1 cellular context compared by ENCODE assay signal in genomic region chr4:48779998-48780866, GRCh38.
TF ChIP-seq lines count a peak whose summit lies in the region.

FRYL (minus strand) TSS chr4:48780279; CDS start chr4:48634410, 145,869 bp downstream.

TF ChIP-seq in K562, 482 proteins besides CTCF, POLR2A, EP300 and RAD21 (continued from another document and continues in another):
- TF ChIP-seq MNT (conservative IDR thresholded peaks at IDR 0.05), result peak; percentile 36 to 49; a peak in 1 of 4 replicates
- TF ChIP-seq TCF3 (CRISPR knock-in tag; IDR thresholded peaks at IDR 0.05), result 0 out of 2 replicates have a peak, but pooled peaks have one; percentile 8
- peak; percentile 85 for TF ChIP-seq KDM5B (IDR thresholded peaks at IDR 0.05; ENCODE audit: insufficient replicate concordance, low read depth, low read length)
- no peak for TF ChIP-seq PHTF2 (CRISPR knock-in tag; IDR thresholded peaks at IDR 0.05)
- TF ChIP-seq SMAD1 (IDR thresholded peaks at IDR 0.05; ENCODE audit: low read depth, low read length, partially characterized antibody), result peak; percentile 68
- TF ChIP-seq ATF1 (CRISPR knock-in tag; IDR thresholded peaks at IDR 0.05), result no peak
- peak; percentile 69 for TF ChIP-seq ATF1 (tag; IDR thresholded peaks at IDR 0.05)
- no peak for TF ChIP-seq ETV6 (IDR thresholded peaks at IDR 0.05; ENCODE audit: borderline replicate concordance in 1 of 2, low read depth in 2 of 2, low read length in 1 of 2)
- TF ChIP-seq ETV6 (CRISPR knock-in tag; IDR thresholded peaks at IDR 0.05; ENCODE audit: borderline replicate concordance), result no peak
- no peak for TF ChIP-seq PREB (CRISPR knock-in tag; IDR thresholded peaks at IDR 0.05)
- TF ChIP-seq E4F1 (CRISPR knock-in tag; IDR thresholded peaks at IDR 0.05; ENCODE audit: borderline replicate concordance), result no peak
- peak; percentile 97 for TF ChIP-seq ZSCAN29 (IDR thresholded peaks at IDR 0.05)
- no peak for TF ChIP-seq NR0B1 (IDR thresholded peaks at IDR 0.05; ENCODE audit: partially characterized antibody)
- TF ChIP-seq HCFC1 (IDR thresholded peaks at IDR 0.05; ENCODE audit: low read depth, low read length), result no peak
- TF ChIP-seq SMARCE1 (IDR thresholded peaks at IDR 0.05), result no peak
- no peak for TF ChIP-seq E2F1 (CRISPR knock-in tag; IDR thresholded peaks at IDR 0.05)
- TF ChIP-seq SP1 (CRISPR knock-in tag; IDR thresholded peaks at IDR 0.05), result peak; percentile 66
- TF ChIP-seq SUPT5H (IDR thresholded peaks at IDR 0.05), result peak; percentile 73
- TF ChIP-seq POLR2H (tag; IDR thresholded peaks at IDR 0.05; ENCODE audit: low read depth), result peak; percentile 87
- peak; percentile 95 for TF ChIP-seq FOS (IDR thresholded peaks at IDR 0.05; ENCODE audit: extremely low read depth, insufficient read length)
- no peak for TF ChIP-seq FOXJ2 (tag; IDR thresholded peaks at IDR 0.05)
- peak; percentile 88; the same call in 1 of the 2 replicates for TF ChIP-seq ARID3A (IDR thresholded peaks at IDR 0.05; ENCODE audit: borderline replicate concordance, low read depth, low read length)
- no peak for TF ChIP-seq NR2C2 (CRISPR knock-in tag; IDR thresholded peaks at IDR 0.05)
- TF ChIP-seq NR2C2 (tag; IDR thresholded peaks at IDR 0.05), result 0 out of 2 replicates have a peak, but pooled peaks have one; percentile 66
- TF ChIP-seq MYC (IDR thresholded peaks at IDR 0.05; ENCODE audit: low read depth, low read length), result peak; percentile 53; the same call in 1 of the 2 replicates
- no peak for TF ChIP-seq MYC (CRISPR knock-in tag; IDR thresholded peaks at IDR 0.05; ENCODE audit: borderline replicate concordance, low read depth)
- no peak for TF ChIP-seq PHB (CRISPR knock-in tag; IDR thresholded peaks at IDR 0.05)
- TF ChIP-seq CTBP1 (IDR thresholded peaks at IDR 0.05; ENCODE audit: borderline replicate concordance), result 0 out of 2 replicates have a peak, but pooled peaks have one; percentile 4
- 0 out of 2 replicates have a peak, but pooled peaks have one; percentile 10 for TF ChIP-seq ETS1 (conservative IDR thresholded peaks at IDR 0.05; ENCODE audit: control insufficient read depth, low read depth, low read length)
- no peak for TF ChIP-seq SAP30 (IDR thresholded peaks at IDR 0.05; ENCODE audit: borderline replicate concordance, insufficient read depth, low read depth, low read length, poor library complexity, severe bottlenecking)
- no peak for TF ChIP-seq MIER1 (IDR thresholded peaks at IDR 0.05; ENCODE audit: low read depth)
- no peak for TF ChIP-seq REST (CRISPR knock-in tag; IDR thresholded peaks at IDR 0.05; ENCODE audit: low read depth)
- peak; percentile 55 for TF ChIP-seq VEZF1 (CRISPR knock-in tag; IDR thresholded peaks at IDR 0.05)
- TF ChIP-seq HMGN3 (IDR thresholded peaks at IDR 0.05; ENCODE audit: borderline replicate concordance, extremely low read depth, insufficient read length, low read depth, low read length), result peak; percentile 11
- TF ChIP-seq MBD2 (IDR thresholded peaks at IDR 0.05; ENCODE audit: borderline replicate concordance, low read depth), result peak; percentile 99
- no peak for TF ChIP-seq ZNF408 (CRISPR knock-in tag; IDR thresholded peaks at IDR 0.05; ENCODE audit: low read depth)
- TF ChIP-seq, protein P1, sequence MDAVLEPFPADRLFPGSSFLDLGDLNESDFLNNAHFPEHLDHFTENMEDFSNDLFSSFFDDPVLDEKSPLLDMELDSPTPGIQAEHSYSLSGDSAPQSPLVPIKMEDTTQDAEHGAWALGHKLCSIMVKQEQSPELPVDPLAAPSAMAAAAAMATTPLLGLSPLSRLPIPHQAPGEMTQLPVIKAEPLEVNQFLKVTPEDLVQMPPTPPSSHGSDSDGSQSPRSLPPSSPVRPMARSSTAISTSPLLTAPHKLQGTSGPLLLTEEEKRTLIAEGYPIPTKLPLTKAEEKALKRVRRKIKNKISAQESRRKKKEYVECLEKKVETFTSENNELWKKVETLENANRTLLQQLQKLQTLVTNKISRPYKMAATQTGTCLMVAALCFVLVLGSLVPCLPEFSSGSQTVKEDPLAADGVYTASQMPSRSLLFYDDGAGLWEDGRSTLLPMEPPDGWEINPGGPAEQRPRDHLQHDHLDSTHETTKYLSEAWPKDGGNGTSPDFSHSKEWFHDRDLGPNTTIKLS (IDR thresholded peaks at IDR 0.05; ENCODE audit: borderline replicate concordance, low read depth), result 0 out of 2 replicates have a peak, but pooled peaks have one; percentile 4
- TF ChIP-seq CXXC5 (CRISPR knock-in tag; IDR thresholded peaks at IDR 0.05), result no peak
- TF ChIP-seq SMAD3 (CRISPR knock-in tag; conservative IDR thresholded peaks at IDR 0.05), result no peak
- TF ChIP-seq, protein P2, sequence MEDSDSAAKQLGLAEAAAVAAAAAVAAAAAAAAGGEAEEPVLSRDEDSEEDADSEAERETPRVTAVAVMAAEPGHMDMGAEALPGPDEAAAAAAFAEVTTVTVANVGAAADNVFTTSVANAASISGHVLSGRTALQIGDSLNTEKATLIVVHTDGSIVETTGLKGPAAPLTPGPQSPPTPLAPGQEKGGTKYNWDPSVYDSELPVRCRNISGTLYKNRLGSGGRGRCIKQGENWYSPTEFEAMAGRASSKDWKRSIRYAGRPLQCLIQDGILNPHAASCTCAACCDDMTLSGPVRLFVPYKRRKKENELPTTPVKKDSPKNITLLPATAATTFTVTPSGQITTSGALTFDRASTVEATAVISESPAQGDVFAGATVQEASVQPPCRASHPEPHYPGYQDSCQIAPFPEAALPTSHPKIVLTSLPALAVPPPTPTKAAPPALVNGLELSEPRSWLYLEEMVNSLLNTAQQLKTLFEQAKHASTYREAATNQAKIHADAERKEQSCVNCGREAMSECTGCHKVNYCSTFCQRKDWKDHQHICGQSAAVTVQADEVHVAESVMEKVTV (CRISPR knock-in tag; IDR thresholded peaks at IDR 0.05), result no peak
- no peak for TF ChIP-seq ZNF354B (CRISPR knock-in tag; IDR thresholded peaks at IDR 0.05)
- TF ChIP-seq TAF1 (IDR thresholded peaks at IDR 0.05; ENCODE audit: control insufficient read depth, extremely low read depth, insufficient read depth, low read length, severe bottlenecking), result peak; percentile 44
- TF ChIP-seq NUFIP1 (IDR thresholded peaks at IDR 0.05; ENCODE audit: partially characterized antibody), result no peak
- TF ChIP-seq JUNB (CRISPR knock-in tag; conservative IDR thresholded peaks at IDR 0.05), result no peak
